ENCODE assay signal across 28 cellular contexts in the genomic region with DNA sequence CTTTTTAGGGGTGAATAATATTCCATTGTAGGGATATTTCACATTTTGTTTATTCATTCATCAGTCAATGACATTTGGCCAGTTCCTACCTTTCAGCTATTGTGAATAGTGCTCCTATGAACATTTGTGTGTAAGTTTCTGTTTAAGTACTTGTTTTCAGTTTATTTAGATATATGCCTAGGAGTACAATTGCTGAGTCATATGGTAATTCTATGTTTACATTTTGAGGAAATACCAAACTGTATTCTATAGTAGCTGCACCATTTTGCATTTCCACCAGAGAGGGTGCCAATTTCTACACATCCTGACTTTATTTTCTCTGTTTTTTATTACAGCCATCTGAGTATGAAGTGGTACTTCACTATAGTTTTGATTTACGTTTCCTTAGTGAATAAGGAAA.
"Had no signal": no experiment of that assay in that cellular context is flagged by ENCODE, and none has a peak within 500 bp of the region (broad histone marks: within the 10 kb centered on the region; RNA-seq: fewer than 3 reads in every experiment).

No MANE protein-coding gene starts in this region.

- H3K27me3 Mint-ChIP-seq: progenitor cell of endocrine pancreas had no signal

- H3K27me3 ChIP-seq: hepatocyte, right atrium auricular region, stomach, testis, thyroid gland, transverse colon, upper lobe of right lung had no signal

- H3K27ac ChIP-seq: heart right ventricle, hepatocyte, left ventricle myocardium inferior, parathyroid adenoma, right atrium auricular region, skin epidermis, stomach, testis, thyroid gland, transverse colon, upper lobe of right lung had no signal

- H3K27ac Mint-ChIP-seq: naive thymus-derived CD8-positive, alpha-beta T cell; nephron; progenitor cell of endocrine pancreas; stimulated activated naive B cell treated with anti-CD40 and anti-IgM and Interleukin-4, amounts not matched to agents 10 μg/mL and 1 μg/mL and 100 μg/mL, for 72 hours had no signal

- H2AFZ ChIP-seq: hepatocyte, parathyroid adenoma had no signal

- H3K4me1 ChIP-seq: heart right ventricle, left ventricle myocardium inferior, parathyroid adenoma, right atrium auricular region, stomach, testis, thyroid gland, transverse colon, upper lobe of right lung had no signal

- H3K36me3 ChIP-seq: heart right ventricle, left ventricle myocardium inferior, right atrium auricular region, stomach, thyroid gland, transverse colon, upper lobe of right lung had no signal

- H3K4me1 Mint-ChIP-seq: nephron; stimulated activated naive B cell treated with anti-CD40 and anti-IgM and Interleukin-4, amounts not matched to agents 10 μg/mL and 1 μg/mL and 100 μg/mL, for 72 hours had no signal

- H3K4me3 ChIP-seq: heart right ventricle, hepatocyte, left ventricle myocardium inferior, lung, right atrium auricular region, skin epidermis, stomach, testis, thyroid gland, transverse colon, upper lobe of right lung had no signal

- H3K4me2 ChIP-seq: hepatocyte had no signal

- H3K4me3 Mint-ChIP-seq: naive thymus-derived CD8-positive, alpha-beta T cell; nephron; neural crest cell; stimulated activated naive B cell treated with anti-CD40 and anti-IgM and Interleukin-4, amounts not matched to agents 10 μg/mL and 1 μg/mL and 100 μg/mL, for 72 hours had no signal

- FAIRE-seq: urothelium cell line had no signal

- DNase-seq: heart right ventricle; islet precursor cell; left ventricle myocardium inferior; mesendoderm; midbrain; naive thymus-derived CD8-positive, alpha-beta T cell; nucleus accumbens; stimulated activated CD4-positive, alpha-beta T cell treated with anti-CD3 and anti-CD28 coated beads, Interleukin-12 subunit alpha, Interleukin-12 subunit beta, amount 100 ng/mL, for 4 hours; stimulated activated CD4-positive, alpha-beta T cell treated with anti-CD3 and anti-CD28 coated beads, Interleukin-15, amount 100 ng/mL, for 24 hours; stimulated activated CD4-positive, alpha-beta T cell treated with anti-CD3 and anti-CD28 coated beads, Interleukin-2, amount 100 ng/mL, for 24 hours; stimulated activated CD4-positive, alpha-beta T cell treated with anti-CD3 and anti-CD28 coated beads, Interleukin-4, amount 100 ng/mL, for 1 hour; stimulated activated naive B cell treated with anti-CD40 and anti-IgM and Interleukin-4, amounts not matched to agents 10 μg/mL and 1 μg/mL and 100 μg/mL, for 72 hours; stimulated activated naive CD8-positive, alpha-beta T cell treated with anti-CD3 and anti-CD28 coated beads, Interleukin-15, Interleukin-2, amounts not matched to agents 100 U/mL and 50 U/mL, for 24 hours; stomach; testis; thyroid gland; transverse colon; upper lobe of right lung had no signal

- H3K9ac ChIP-seq: parathyroid adenoma had no signal

- H3K36me3 Mint-ChIP-seq: stimulated activated naive B cell treated with anti-CD40 and anti-IgM and Interleukin-4, amounts not matched to agents 10 μg/mL and 1 μg/mL and 100 μg/mL, for 72 hours had no signal

- H3K79me2 ChIP-seq: hepatocyte, parathyroid adenoma had no signal

- H3K9me3 ChIP-seq: testis, thyroid gland, transverse colon, upper lobe of right lung had no signal

- ATAC-seq: heart right ventricle; naive thymus-derived CD8-positive, alpha-beta T cell; sciatic nerve; stimulated activated naive B cell treated with anti-CD40 and anti-IgM and Interleukin-4, amounts not matched to agents 10 μg/mL and 1 μg/mL and 100 μg/mL, for 72 hours; stimulated activated naive CD8-positive, alpha-beta T cell treated with anti-CD3 and anti-CD28 coated beads, Interleukin-15, Interleukin-2, amounts not matched to agents 100 U/mL and 50 U/mL, for 24 hours; upper lobe of right lung had no signal
